In the genomic region with DNA sequence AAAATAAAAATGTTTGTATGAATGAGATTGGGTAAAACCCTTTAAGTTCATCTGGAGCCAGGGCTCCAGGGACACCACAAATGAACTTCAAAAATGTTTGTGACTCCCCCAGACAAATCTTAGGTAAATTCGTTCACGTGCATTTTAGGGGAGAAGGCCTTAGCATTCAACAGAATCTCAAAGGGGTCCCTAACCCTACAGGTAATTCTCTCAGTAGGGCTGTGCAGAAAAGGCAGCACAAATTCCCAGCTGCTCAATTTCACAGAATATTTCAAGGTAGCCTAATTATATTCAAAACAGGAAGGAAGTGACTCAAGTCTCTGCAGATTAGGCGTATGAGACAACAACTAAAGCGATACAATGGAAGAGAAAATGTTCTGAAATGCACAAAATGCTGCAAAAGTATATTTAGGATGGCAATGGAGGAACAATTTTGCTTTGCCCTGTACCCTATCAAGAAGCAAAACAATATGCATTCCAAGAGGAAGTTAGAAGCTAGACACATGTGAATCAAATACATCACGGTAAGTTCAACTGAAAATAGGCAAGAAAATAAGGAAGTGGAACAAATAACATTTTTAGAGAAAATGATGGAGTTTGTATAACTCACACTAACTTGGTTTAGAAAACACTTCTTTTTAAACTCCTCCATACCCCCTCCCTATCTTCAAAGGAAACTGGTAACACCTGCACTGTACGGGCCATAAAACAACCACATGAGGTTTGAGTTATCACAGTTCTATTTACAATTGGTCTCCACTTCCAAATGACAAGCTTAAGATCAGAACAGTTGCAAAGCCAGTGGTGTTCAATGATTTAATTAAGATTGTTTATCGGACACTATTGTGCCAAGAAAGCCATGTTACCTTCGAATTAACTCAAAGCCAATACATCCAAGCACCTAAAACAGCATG, we compare ENCODE assay signal across 8 cellular contexts. TPM values are rescaled to one million over a fixed set of nuclear protein-coding genes. Genes with fewer than 3 reads are reported as not detected.
DNase-seq lines count a peak whose midpoint lies in the region; ATAC-seq and TF ChIP-seq lines count a peak whose summit lies in the region.

No MANE protein-coding gene starts in this region.

- peaks cover 30% of the 10 kb centered on the region for H3K36me3 ChIP-seq in OCI-LY3 (replicated peaks; ENCODE audit: low read depth, low read length)

- peaks cover 37% of the 10 kb centered on the region for H3K4me1 Mint-ChIP-seq in osteocyte (ENCODE audit: unreplicated experiment)

- peak overlapping the region; percentile 95 for H3K9ac ChIP-seq in OCI-LY3 (ENCODE audit: low read length)

- H3K4me3 ChIP-seq in GM08714 (ENCODE audit: low read length) = peak overlapping the region; percentile 84
- peak overlapping the region; percentile 95 for H3K4me3 ChIP-seq in OCI-LY3 (ENCODE audit: low read length)
- peak overlapping the region; percentile 12 to 100 (median 98) for H3K4me3 ChIP-seq in dorsolateral prefrontal cortex

- H4K20me1 ChIP-seq in OCI-LY3 (ENCODE audit: insufficient read depth, low read length) = peaks cover 33% of the 10 kb centered on the region

- no peak overlapping the region for H3K27ac Mint-ChIP-seq in osteocyte (ENCODE audit: unreplicated experiment)

- H2AFZ ChIP-seq in OCI-LY3 (ENCODE audit: low read depth, low read length) = no peak overlapping the region

- H3K27ac ChIP-seq in OCI-LY3 (ENCODE audit: low read length) (peak overlapping the region; percentile 87), dorsolateral prefrontal cortex (peak overlapping the region in 23 of 59 donors; percentile 31 to 95 (median 81))

- H3K4me2 ChIP-seq in OCI-LY3 (ENCODE audit: low read length) = peak overlapping the region; percentile 87

- intact Hi-C loops in dorsolateral prefrontal cortex (cut with DNase I) = loop anchor here (5.0 to 10.0 kb wide), 3 partner anchors 43 to 280 kb away; partner anchors contain the start of genes TCHP (in 2 of the 2) and FAM222A (in 1 of the 2)

- no peak for ATAC-seq in GM19397 (IDR thresholded peaks at IDR 0.05; ENCODE audit: unreplicated experiment)

- H3K27me3 ChIP-seq in OCI-LY3 (ENCODE audit: low read depth, low read length) (no peaks in the 10 kb centered on the region), dorsolateral prefrontal cortex (no peaks in the 10 kb centered on the region)

- H3K9me3 Mint-ChIP-seq in osteocyte (ENCODE audit: unreplicated experiment) = no peaks in the 10 kb centered on the region

- no peaks in the 10 kb centered on the region for H3K27me3 Mint-ChIP-seq in osteocyte (ENCODE audit: unreplicated experiment)

- H3K4me3 Mint-ChIP-seq in osteocyte (ENCODE audit: unreplicated experiment) = peak overlapping the region; percentile 95

- peaks cover 33% of the 10 kb centered on the region for H3K4me1 ChIP-seq in OCI-LY3 (ENCODE audit: low read length)

- peaks cover 86% of the 10 kb centered on the region for H3K79me2 ChIP-seq in OCI-LY3 (ENCODE audit: low read length)

- DNase-seq in dorsolateral prefrontal cortex (no peak), osteocyte (ENCODE audit: extremely low spot score, unreplicated experiment) (no peak), H4 (ENCODE audit: low spot score) (no peak), NCI-H1436 (lab: John Stamatoyannopoulos, UW) (no peak), hepatic stellate cell (ENCODE audit: low spot score) (no peak)

- no peak for TF ChIP-seq CTCF in OCI-LY3 (IDR thresholded peaks at IDR 0.05; ENCODE audit: low read depth, low read length)
- no peak for TF ChIP-seq CTCF in dorsolateral prefrontal cortex (IDR thresholded peaks at IDR 0.05 in 54 of 56, conservative IDR thresholded peaks at IDR 0.05 in 2 of 56; ENCODE audit: low read depth in 1 of 56, partially characterized antibody in 56 of 56)
- no peak for TF ChIP-seq CTCF in osteocyte (IDR thresholded peaks at IDR 0.05)

- H3K9me3 ChIP-seq in OCI-LY3 (ENCODE audit: insufficient read depth, low read length) = no peaks in the 10 kb centered on the region

- peaks cover 5% of the 10 kb centered on the region for H3K36me3 Mint-ChIP-seq in osteocyte (ENCODE audit: unreplicated experiment)

RNA-seq across cellular contexts. Expression of gene GIT2, which starts 1.6 kb away (rescaled TPM):
- total RNA-seq in dorsolateral prefrontal cortex = 100 to 1,000 TPM in 4 of 120 experiments, 10 to 100 TPM in 116; 54.2 to 101 (median 79.0) TPM
- 49.6 and 52.6 TPM in 2 replicates for total RNA-seq in osteocyte
- 13.6 and 14.7 TPM in 2 replicates for total RNA-seq in H4 (2014; rRNA removed; shearing (Covaris generic))

RNA-seq across cellular contexts. Expression of gene ANKRD13A, which starts 4.7 kb away (rescaled TPM):
- total RNA-seq in dorsolateral prefrontal cortex (10 to 100 TPM; 21.4 to 70.9 (median 41.3) TPM), osteocyte (42.3 and 43.5 TPM in 2 replicates)
- total RNA-seq in H4 (2014; rRNA removed; shearing (Covaris generic)) = 33.0 and 38.7 TPM in 2 replicates

RNA-seq across cellular contexts. Expression of gene C12orf76, which starts 53.8 kb away (rescaled TPM):
- 100 to 1,000 TPM in 71 of 120 experiments, 10 to 100 TPM in 49; 66.2 to 164 (median 106) TPM for total RNA-seq in dorsolateral prefrontal cortex
- 13.7 and 14.5 TPM in 2 replicates for total RNA-seq in osteocyte
- total RNA-seq in H4 (2014; rRNA removed; shearing (Covaris generic)) = 14.4 and 20.7 TPM in 2 replicates
